In the genomic region with DNA sequence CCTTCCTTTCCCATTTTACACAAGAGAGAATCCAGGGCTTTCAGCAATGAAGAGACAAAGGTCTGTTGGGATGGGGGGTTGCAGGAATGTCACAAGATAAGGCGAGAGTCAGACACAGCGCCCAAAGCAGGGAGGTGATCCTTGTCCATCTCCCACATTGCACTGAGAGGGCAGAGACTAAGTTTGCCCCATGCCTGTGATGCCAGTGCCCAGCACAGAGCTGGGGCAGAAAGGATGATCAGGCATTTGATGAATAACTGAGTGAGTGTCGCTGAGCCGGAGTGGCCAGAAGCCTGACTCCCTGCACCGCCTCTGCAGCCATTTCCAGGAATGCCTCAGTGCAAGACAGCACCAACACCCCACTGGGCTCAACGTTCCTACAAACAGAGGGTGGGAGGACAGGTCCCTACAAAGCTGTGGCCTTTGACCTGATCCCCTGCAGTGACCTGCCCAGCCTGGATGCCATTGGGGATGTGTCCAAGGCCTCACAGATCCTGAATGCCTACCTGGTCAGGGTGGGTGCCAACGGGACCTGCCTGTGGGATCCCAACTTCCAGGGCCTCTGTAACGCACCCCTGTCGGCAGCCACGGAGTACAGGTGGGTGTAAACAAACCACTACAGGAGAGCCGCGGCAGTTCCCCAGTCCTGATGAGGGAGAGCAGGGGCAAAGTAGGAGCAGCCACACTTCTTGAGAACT, we compare ENCODE assay signal across 1 cellular context.
TF ChIP-seq lines count a peak whose summit lies in the region.

No MANE protein-coding gene starts in this region.

TF ChIP-seq in HepG2, 621 proteins besides CTCF, POLR2A, EP300 and RAD21 (continued from another document and continues in another):
- TF ChIP-seq, protein P1, sequence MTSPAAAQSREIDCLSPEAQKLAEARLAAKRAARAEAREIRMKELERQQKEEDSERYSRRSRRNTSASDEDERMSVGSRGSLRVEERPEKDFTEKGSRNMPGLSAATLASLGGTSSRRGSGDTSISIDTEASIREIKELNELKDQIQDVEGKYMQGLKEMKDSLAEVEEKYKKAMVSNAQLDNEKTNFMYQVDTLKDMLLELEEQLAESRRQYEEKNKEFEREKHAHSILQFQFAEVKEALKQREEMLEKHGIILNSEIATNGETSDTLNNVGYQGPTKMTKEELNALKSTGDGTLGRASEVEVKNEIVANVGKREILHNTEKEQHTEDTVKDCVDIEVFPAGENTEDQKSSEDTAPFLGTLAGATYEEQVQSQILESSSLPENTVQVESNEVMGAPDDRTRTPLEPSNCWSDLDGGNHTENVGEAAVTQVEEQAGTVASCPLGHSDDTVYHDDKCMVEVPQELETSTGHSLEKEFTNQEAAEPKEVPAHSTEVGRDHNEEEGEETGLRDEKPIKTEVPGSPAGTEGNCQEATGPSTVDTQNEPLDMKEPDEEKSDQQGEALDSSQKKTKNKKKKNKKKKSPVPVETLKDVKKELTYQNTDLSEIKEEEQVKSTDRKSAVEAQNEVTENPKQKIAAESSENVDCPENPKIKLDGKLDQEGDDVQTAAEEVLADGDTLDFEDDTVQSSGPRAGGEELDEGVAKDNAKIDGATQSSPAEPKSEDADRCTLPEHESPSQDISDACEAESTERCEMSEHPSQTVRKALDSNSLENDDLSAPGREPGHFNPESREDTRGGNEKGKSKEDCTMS (CRISPR knock-in tag; conservative IDR thresholded peaks at IDR 0.05), result no peak
- TF ChIP-seq SNAPC5 (CRISPR knock-in tag; IDR thresholded peaks at IDR 0.05; ENCODE audit: borderline replicate concordance) (no peak), SIN3B (IDR thresholded peaks at IDR 0.05; ENCODE audit: low read length) (no peak), GTF2F1 (IDR thresholded peaks at IDR 0.05; ENCODE audit: low read length) (no peak), MAFF (IDR thresholded peaks at IDR 0.05; ENCODE audit: low read depth, low read length) (no peak), HMG20A (CRISPR knock-in tag; IDR thresholded peaks at IDR 0.05; ENCODE audit: borderline replicate concordance) (no peak), ZNF382 (CRISPR knock-in tag; IDR thresholded peaks at IDR 0.05; ENCODE audit: borderline replicate concordance) (no peak), ZBTB42 (CRISPR knock-in tag; IDR thresholded peaks at IDR 0.05) (no peak), TCF12 (IDR thresholded peaks at IDR 0.05) (no peak), TCF12 (CRISPR knock-in tag; IDR thresholded peaks at IDR 0.05) (no peak), ZNF263 (CRISPR knock-in tag; IDR thresholded peaks at IDR 0.05) (peak; percentile 51; the same call in 1 of the 2 replicates), HNF4G (IDR thresholded peaks at IDR 0.05; ENCODE audit: borderline replicate concordance, low read depth, low read length) (peak; percentile 77), HNF4G (CRISPR knock-in tag; IDR thresholded peaks at IDR 0.05; ENCODE audit: borderline replicate concordance, low read depth) (0 out of 2 replicates have a peak, but pooled peaks have one; percentile 19), E2F2 (CRISPR knock-in tag; IDR thresholded peaks at IDR 0.05; ENCODE audit: borderline replicate concordance) (no peak), MTA3 (CRISPR knock-in tag; IDR thresholded peaks at IDR 0.05) (no peak), ZSCAN21 (CRISPR knock-in tag; IDR thresholded peaks at IDR 0.05; ENCODE audit: borderline replicate concordance) (0 out of 2 replicates have a peak, but pooled peaks have one; percentile 27), SRF (IDR thresholded peaks at IDR 0.05; ENCODE audit: low read depth, low read length) (no peak), ARID2 (CRISPR knock-in tag; IDR thresholded peaks at IDR 0.05; ENCODE audit: borderline replicate concordance) (no peak), GZF1 (CRISPR knock-in tag; IDR thresholded peaks at IDR 0.05) (no peak), KDM5B (CRISPR knock-in tag; IDR thresholded peaks at IDR 0.05; ENCODE audit: borderline replicate concordance) (no peak), SOX13 (IDR thresholded peaks at IDR 0.05) (no peak), SOX13 (CRISPR knock-in tag; conservative IDR thresholded peaks at IDR 0.05 in 1 of 2, IDR thresholded peaks at IDR 0.05 in 1 of 2) (peak in 1 of 2 experiments; percentile 52; a peak in 1 of 4 replicates), PRDM10 (CRISPR knock-in tag; IDR thresholded peaks at IDR 0.05; ENCODE audit: low read depth) (peak; percentile 70; the same call in 1 of the 2 replicates), DNMT3B (CRISPR knock-in tag; conservative IDR thresholded peaks at IDR 0.05) (no peak), TOE1 (CRISPR knock-in tag; IDR thresholded peaks at IDR 0.05) (no peak), GRHL1 (CRISPR knock-in tag; conservative IDR thresholded peaks at IDR 0.05) (no peak), SP4 (CRISPR knock-in tag; IDR thresholded peaks at IDR 0.05) (no peak; the same call in 1 of the 2 replicates), ZSCAN12 (CRISPR knock-in tag; IDR thresholded peaks at IDR 0.05) (no peak), BATF2 (CRISPR knock-in tag; IDR thresholded peaks at IDR 0.05) (no peak), RFX5 (IDR thresholded peaks at IDR 0.05; ENCODE audit: low read depth, low read length) (no peak), BHLHE40 (IDR thresholded peaks at IDR 0.05; ENCODE audit: low read length) (no peak), ZKSCAN1 (IDR thresholded peaks at IDR 0.05; ENCODE audit: low read length) (no peak), ARHGAP35 (CRISPR knock-in tag; IDR thresholded peaks at IDR 0.05; ENCODE audit: borderline replicate concordance) (no peak), GABPA (IDR thresholded peaks at IDR 0.05; ENCODE audit: low read depth, low read length) (no peak), GABPA (CRISPR knock-in tag; IDR thresholded peaks at IDR 0.05; ENCODE audit: low read depth) (no peak), YEATS4 (CRISPR knock-in tag; IDR thresholded peaks at IDR 0.05; ENCODE audit: borderline replicate concordance) (no peak; the same call in 1 of the 2 replicates)
- TF ChIP-seq, protein P2, sequence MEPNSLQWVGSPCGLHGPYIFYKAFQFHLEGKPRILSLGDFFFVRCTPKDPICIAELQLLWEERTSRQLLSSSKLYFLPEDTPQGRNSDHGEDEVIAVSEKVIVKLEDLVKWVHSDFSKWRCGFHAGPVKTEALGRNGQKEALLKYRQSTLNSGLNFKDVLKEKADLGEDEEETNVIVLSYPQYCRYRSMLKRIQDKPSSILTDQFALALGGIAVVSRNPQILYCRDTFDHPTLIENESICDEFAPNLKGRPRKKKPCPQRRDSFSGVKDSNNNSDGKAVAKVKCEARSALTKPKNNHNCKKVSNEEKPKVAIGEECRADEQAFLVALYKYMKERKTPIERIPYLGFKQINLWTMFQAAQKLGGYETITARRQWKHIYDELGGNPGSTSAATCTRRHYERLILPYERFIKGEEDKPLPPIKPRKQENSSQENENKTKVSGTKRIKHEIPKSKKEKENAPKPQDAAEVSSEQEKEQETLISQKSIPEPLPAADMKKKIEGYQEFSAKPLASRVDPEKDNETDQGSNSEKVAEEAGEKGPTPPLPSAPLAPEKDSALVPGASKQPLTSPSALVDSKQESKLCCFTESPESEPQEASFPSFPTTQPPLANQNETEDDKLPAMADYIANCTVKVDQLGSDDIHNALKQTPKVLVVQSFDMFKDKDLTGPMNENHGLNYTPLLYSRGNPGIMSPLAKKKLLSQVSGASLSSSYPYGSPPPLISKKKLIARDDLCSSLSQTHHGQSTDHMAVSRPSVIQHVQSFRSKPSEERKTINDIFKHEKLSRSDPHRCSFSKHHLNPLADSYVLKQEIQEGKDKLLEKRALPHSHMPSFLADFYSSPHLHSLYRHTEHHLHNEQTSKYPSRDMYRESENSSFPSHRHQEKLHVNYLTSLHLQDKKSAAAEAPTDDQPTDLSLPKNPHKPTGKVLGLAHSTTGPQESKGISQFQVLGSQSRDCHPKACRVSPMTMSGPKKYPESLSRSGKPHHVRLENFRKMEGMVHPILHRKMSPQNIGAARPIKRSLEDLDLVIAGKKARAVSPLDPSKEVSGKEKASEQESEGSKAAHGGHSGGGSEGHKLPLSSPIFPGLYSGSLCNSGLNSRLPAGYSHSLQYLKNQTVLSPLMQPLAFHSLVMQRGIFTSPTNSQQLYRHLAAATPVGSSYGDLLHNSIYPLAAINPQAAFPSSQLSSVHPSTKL (CRISPR knock-in tag; IDR thresholded peaks at IDR 0.05), result no peak; the same call in 1 of the 2 replicates
- TF ChIP-seq, protein P3, sequence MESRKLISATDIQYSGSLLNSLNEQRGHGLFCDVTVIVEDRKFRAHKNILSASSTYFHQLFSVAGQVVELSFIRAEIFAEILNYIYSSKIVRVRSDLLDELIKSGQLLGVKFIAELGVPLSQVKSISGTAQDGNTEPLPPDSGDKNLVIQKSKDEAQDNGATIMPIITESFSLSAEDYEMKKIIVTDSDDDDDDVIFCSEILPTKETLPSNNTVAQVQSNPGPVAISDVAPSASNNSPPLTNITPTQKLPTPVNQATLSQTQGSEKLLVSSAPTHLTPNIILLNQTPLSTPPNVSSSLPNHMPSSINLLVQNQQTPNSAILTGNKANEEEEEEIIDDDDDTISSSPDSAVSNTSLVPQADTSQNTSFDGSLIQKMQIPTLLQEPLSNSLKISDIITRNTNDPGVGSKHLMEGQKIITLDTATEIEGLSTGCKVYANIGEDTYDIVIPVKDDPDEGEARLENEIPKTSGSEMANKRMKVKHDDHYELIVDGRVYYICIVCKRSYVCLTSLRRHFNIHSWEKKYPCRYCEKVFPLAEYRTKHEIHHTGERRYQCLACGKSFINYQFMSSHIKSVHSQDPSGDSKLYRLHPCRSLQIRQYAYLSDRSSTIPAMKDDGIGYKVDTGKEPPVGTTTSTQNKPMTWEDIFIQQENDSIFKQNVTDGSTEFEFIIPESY (CRISPR knock-in tag; IDR thresholded peaks at IDR 0.05), result no peak
- TF ChIP-seq, protein P4, sequence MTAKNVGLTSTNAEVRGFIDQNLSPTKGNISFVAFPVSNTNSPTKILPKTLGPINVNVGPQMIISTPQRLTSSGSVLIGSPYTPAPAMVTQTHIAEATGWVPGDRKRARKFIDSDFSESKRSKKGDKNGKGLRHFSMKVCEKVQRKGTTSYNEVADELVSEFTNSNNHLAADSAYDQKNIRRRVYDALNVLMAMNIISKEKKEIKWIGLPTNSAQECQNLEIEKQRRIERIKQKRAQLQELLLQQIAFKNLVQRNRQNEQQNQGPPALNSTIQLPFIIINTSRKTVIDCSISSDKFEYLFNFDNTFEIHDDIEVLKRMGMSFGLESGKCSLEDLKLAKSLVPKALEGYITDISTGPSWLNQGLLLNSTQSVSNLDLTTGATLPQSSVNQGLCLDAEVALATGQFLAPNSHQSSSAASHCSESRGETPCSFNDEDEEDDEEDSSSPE (CRISPR knock-in tag; IDR thresholded peaks at IDR 0.05), result no peak
- TF ChIP-seq, protein P5, sequence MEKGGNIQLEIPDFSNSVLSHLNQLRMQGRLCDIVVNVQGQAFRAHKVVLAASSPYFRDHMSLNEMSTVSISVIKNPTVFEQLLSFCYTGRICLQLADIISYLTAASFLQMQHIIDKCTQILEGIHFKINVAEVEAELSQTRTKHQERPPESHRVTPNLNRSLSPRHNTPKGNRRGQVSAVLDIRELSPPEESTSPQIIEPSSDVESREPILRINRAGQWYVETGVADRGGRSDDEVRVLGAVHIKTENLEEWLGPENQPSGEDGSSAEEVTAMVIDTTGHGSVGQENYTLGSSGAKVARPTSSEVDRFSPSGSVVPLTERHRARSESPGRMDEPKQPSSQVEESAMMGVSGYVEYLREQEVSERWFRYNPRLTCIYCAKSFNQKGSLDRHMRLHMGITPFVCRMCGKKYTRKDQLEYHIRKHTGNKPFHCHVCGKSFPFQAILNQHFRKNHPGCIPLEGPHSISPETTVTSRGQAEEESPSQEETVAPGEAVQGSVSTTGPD (CRISPR knock-in tag; IDR thresholded peaks at IDR 0.05), result no peak
